Comparison of ENCODE assay signal across 1 cellular context in genomic region chr20:50916257-50916656, GRCh38.
TF ChIP-seq lines count a peak whose summit lies in the region.

No MANE protein-coding gene starts in this region.

TF ChIP-seq in WTC11, 78 proteins besides CTCF, POLR2A, EP300 and RAD21 (continued from another document):
- no peak for TF ChIP-seq ATF2 (CRISPR knock-in tag; IDR thresholded peaks at IDR 0.05; ENCODE audit: borderline replicate concordance, low read depth)
- no peak for TF ChIP-seq AFF4 (CRISPR knock-in tag; IDR thresholded peaks at IDR 0.05; ENCODE audit: borderline replicate concordance)
- TF ChIP-seq ZBTB43 (CRISPR knock-in tag; IDR thresholded peaks at IDR 0.05): no peak
